In the genomic region with DNA sequence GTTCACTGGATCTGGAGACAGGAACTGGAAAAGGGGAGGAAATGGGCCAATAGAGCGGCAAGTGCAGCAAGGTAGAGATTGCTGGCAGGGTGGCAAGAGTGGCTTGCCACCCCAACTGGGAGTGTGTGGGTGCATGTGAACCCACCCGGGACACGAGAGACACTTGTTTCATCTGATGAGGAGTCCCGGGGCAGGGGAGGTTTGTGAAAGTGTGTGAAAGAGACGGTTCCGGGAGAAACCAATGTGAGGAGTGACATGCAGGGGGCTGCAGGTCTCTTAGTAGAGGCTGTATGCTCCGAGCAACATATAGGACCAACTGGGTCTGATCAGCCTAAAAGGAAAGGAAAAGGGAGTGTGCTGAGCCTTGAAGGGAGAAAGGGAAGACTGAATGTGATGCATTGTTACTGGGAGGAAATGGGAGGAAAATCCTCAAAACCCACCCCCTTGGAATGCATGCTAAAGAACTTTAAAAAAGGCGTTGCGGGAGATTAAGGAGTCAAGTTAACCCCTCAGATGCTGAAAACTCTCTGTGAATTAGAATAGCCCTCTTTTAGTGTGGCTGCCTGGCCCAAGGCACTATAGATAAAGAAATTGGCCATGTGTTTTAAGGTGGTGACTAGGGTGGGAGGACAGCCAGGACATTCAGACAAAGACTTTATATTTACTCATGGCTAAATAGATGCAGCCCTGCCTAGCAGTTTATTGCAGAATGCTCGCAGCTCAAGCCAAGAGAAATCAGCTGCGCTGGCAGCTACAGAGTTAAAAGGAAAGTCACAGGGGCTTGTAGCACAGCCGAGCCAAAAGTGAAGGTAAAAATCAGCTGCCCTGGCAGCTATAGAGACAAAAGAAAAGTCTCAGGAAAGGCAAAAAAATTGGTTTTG, we compare ENCODE assay signal across 8 cellular contexts. TPM values are rescaled to one million over a fixed set of nuclear protein-coding genes. Genes with fewer than 3 reads are reported as not detected.
DNase-seq lines count a peak whose midpoint lies in the region; ATAC-seq, FAIRE-seq and TF ChIP-seq lines count a peak whose summit lies in the region.

No MANE protein-coding gene starts in this region.

- intact Hi-C loops in psoas muscle (cut with DNase I) = no loop called here

- ATAC-seq in psoas muscle = no peak
- ATAC-seq in HG03095 (IDR thresholded peaks at IDR 0.05; ENCODE audit: unreplicated experiment) = no peak

- H3K36me3 ChIP-seq in psoas muscle (ENCODE audit: insufficient read depth in 1 of 2, low read depth in 1 of 2) = no peaks in the 10 kb centered on the region

- in situ Hi-C loops in KBM-7 (cut with MboI; ENCODE audit: low pct_unique_long_range_greater_than_20kb, low sequenced_read_pairs) = no loop called here

- no peak for TF ChIP-seq CTCF in psoas muscle (IDR thresholded peaks at IDR 0.05)

- DNase-seq in GM19239 (ENCODE audit: insufficient read length, low spot score) = no peak
- DNase-seq in NCI-H82 treated with DMSO at 0.1 percent for 48 hours (lab: John Stamatoyannopoulos, UW; ENCODE audit: unreplicated experiment) = peak; percentile 67
- DNase-seq in fibroblast of peridontal ligament (ENCODE audit: extremely low read depth) = peak; percentile 20
- DNase-seq in psoas muscle = no peak
- no peak for DNase-seq in NCI-H2029 treated with DMSO at 0.1 percent for 48 hours (lab: John Stamatoyannopoulos, UW)
- DNase-seq in LoVo (ENCODE audit: low spot score) = no peak
- DNase-seq in KBM-7 = no peak

- WGBS in psoas muscle, 3 donors = 21 to 26% (median 25%) methylated on average over 12 of the region's 12 CpGs

- peak; percentile 87 for FAIRE-seq in GM19239 (lab: Jason Lieb, UNC)

- no peak overlapping the region for H3K27ac ChIP-seq in psoas muscle

- H3K4me1 ChIP-seq in psoas muscle = peaks cover 4% of the 10 kb centered on the region

- no peaks in the 10 kb centered on the region for H3K27me3 ChIP-seq in psoas muscle (ENCODE audit: insufficient read depth in 3 of 3, low read length in 2 of 3)

- no peaks in the 10 kb centered on the region for H3K9me3 ChIP-seq in psoas muscle

- peak overlapping the region; percentile 63 for H3K4me3 ChIP-seq in psoas muscle

RNA-seq across cellular contexts. Expression of gene SLC9C1, which starts 9.1 kb away (rescaled TPM):
- total RNA-seq in psoas muscle = under 1 TPM; 0.10 to 0.32 (median 0.19) TPM
- under 1 TPM in 1 of 3 donors, not detected in 2; 0.01 TPM for polyA plus RNA-seq in psoas muscle

RNA-seq across cellular contexts. Expression of gene CD200, which starts 29.8 kb away (rescaled TPM):
- 1 to 10 TPM in 2 of 4 donors, under 1 TPM in 2; 0.59 to 1.5 (median 0.90) TPM for total RNA-seq in psoas muscle
- under 1 TPM; 0.67 to 0.75 (median 0.68) TPM for polyA plus RNA-seq in psoas muscle

Comparison
In these comparisons a context has a peak if more than half of its experiments do, and no peak if none do; other contexts are left out.
1. DNase-seq: peak in NCI-H82 treated with DMSO at 0.1 percent for 48 hours (single experiment) and fibroblast of peridontal ligament (single experiment); none in GM19239 (single experiment), psoas muscle (0 of 2), NCI-H2029 treated with DMSO at 0.1 percent for 48 hours (single experiment), LoVo (single experiment) and KBM-7 (single experiment).